ENCODE assay signal across 1 cellular context in the genomic region with DNA sequence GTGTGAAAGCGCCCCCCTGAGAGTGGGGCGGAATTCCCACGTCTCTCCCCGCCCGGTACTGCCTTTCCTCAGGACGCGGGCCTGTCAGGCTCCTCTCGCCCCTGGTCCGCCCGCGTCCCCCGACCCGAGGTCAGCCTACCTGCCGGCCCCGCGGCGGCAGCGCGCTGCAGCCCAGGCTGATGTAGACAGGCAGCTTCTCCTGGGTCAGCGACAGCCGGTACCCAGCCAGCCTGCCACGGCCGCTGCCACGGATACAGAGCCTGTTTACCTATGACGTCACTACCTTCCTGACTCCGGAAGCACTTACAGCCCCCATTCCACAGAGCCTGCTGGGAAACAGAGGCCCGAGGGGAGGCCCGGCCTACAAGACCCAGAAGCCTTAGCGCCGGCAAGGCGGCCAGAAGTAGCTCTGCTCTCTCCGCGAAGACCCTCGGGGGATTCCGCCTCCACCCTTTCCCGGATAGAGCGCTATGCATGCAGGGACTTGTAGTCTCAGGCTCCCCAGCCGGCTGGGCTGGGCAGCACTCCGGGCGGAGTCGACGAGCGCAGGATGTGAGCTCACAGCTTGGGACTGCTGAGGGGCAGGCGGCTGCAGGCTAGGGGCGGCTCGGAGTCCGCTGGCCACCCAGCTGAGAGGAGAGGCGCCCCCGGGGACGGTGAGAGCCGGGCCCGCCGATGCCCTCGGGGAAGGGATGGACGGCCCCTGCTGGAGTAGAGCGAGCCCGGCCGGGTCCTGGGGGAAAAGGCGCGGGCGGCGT.
TF ChIP-seq lines count a peak whose summit lies in the region.

A gene with protein sequence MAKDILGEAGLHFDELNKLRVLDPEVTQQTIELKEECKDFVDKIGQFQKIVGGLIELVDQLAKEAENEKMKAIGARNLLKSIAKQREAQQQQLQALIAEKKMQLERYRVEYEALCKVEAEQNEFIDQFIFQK (minus strand): TSS at position 272 of the 758 bp plus-strand sequence. CDS start 3,487 bp downstream, outside the sequence.
Gene TNFAIP1, plus strand, starts transcription at position 561 of the 758 bp plus-strand sequence. CDS start 3,761 bp downstream, outside the sequence.

TF ChIP-seq in K562, 482 proteins besides CTCF, POLR2A, EP300 and RAD21 (continued from another document and continues in another):
- no peak for TF ChIP-seq ASH1L (IDR thresholded peaks at IDR 0.05; ENCODE audit: borderline replicate concordance, low read depth, partially characterized antibody)
- no peak for TF ChIP-seq E2F4 (CRISPR knock-in tag; IDR thresholded peaks at IDR 0.05; ENCODE audit: low read depth)
- TF ChIP-seq MTA1 (IDR thresholded peaks at IDR 0.05; ENCODE audit: borderline replicate concordance), result peak; percentile 40; the same call in 1 of the 2 replicates
- peak; percentile 96 to 98 for TF ChIP-seq FOXA3 (CRISPR knock-in tag; conservative IDR thresholded peaks at IDR 0.05 in 1 of 2, IDR thresholded peaks at IDR 0.05 in 1 of 2)
- TF ChIP-seq SMARCE1 (IDR thresholded peaks at IDR 0.05), result no peak
- TF ChIP-seq TEAD4 (IDR thresholded peaks at IDR 0.05; ENCODE audit: low read length), result peak; percentile 63; the same call in 1 of the 2 replicates
- no peak for TF ChIP-seq TEAD4 (CRISPR knock-in tag; IDR thresholded peaks at IDR 0.05; ENCODE audit: borderline replicate concordance)
- no peak for TF ChIP-seq CBX1 (IDR thresholded peaks at IDR 0.05; ENCODE audit: low read depth)
- TF ChIP-seq RBM39 (optimal IDR thresholded peaks at IDR 0.05; ENCODE audit: low read depth, low read length), result no peak
- TF ChIP-seq XRCC4 (IDR thresholded peaks at IDR 0.05; ENCODE audit: extremely low read depth, insufficient read depth, insufficient read length), result no peak
- no peak for TF ChIP-seq PRDM10 (IDR thresholded peaks at IDR 0.05; ENCODE audit: partially characterized antibody)
- TF ChIP-seq SRSF3 (IDR thresholded peaks at IDR 0.05; ENCODE audit: insufficient read depth, low read length), result no peak
- TF ChIP-seq, protein P1, sequence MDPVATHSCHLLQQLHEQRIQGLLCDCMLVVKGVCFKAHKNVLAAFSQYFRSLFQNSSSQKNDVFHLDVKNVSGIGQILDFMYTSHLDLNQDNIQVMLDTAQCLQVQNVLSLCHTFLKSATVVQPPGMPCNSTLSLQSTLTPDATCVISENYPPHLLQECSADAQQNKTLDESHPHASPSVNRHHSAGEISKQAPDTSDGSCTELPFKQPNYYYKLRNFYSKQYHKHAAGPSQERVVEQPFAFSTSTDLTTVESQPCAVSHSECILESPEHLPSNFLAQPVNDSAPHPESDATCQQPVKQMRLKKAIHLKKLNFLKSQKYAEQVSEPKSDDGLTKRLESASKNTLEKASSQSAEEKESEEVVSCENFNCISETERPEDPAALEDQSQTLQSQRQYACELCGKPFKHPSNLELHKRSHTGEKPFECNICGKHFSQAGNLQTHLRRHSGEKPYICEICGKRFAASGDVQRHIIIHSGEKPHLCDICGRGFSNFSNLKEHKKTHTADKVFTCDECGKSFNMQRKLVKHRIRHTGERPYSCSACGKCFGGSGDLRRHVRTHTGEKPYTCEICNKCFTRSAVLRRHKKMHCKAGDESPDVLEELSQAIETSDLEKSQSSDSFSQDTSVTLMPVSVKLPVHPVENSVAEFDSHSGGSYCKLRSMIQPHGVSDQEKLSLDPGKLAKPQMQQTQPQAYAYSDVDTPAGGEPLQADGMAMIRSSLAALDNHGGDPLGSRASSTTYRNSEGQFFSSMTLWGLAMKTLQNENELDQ (CRISPR knock-in tag; IDR thresholded peaks at IDR 0.05; ENCODE audit: borderline replicate concordance), result no peak
- TF ChIP-seq ZSCAN32 (CRISPR knock-in tag; IDR thresholded peaks at IDR 0.05), result 0 out of 2 replicates have a peak, but pooled peaks have one; percentile 14
- no peak for TF ChIP-seq TFAM (CRISPR knock-in tag; conservative IDR thresholded peaks at IDR 0.05)
- TF ChIP-seq CC2D1A (IDR thresholded peaks at IDR 0.05), result no peak
- no peak for TF ChIP-seq RBM15 (IDR thresholded peaks at IDR 0.05; ENCODE audit: insufficient read depth, low read length)
- no peak for TF ChIP-seq ZNF282 (CRISPR knock-in tag; IDR thresholded peaks at IDR 0.05)
- TF ChIP-seq SMAD4 (CRISPR knock-in tag; conservative IDR thresholded peaks at IDR 0.05), result peak; percentile 48; the same call in 1 of the 2 replicates
- TF ChIP-seq ZHX1 (conservative IDR thresholded peaks at IDR 0.05; ENCODE audit: low read length), result no peak
- no peak for TF ChIP-seq ZNF57 (CRISPR knock-in tag; IDR thresholded peaks at IDR 0.05)
- peak in 1 of 2 experiments; percentile 48; a peak in 1 of 4 replicates for TF ChIP-seq CSDE1 (IDR thresholded peaks at IDR 0.05)
- TF ChIP-seq ZNF232 (CRISPR knock-in tag; IDR thresholded peaks at IDR 0.05), result no peak
- TF ChIP-seq TEAD1 (CRISPR knock-in tag; IDR thresholded peaks at IDR 0.05), result peak; percentile 83 to 92; a peak in 3 of 4 replicates
- TF ChIP-seq, protein P2, sequence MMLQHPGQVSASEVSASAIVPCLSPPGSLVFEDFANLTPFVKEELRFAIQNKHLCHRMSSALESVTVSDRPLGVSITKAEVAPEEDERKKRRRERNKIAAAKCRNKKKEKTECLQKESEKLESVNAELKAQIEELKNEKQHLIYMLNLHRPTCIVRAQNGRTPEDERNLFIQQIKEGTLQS (IDR thresholded peaks at IDR 0.05), result peak; percentile 100
- TF ChIP-seq, protein P2 (CRISPR knock-in tag; conservative IDR thresholded peaks at IDR 0.05), result peak; percentile 95
- peak; percentile 79 for TF ChIP-seq ZFX (CRISPR knock-in tag; IDR thresholded peaks at IDR 0.05)
- peak; percentile 86 for TF ChIP-seq DIDO1 (tag; IDR thresholded peaks at IDR 0.05; ENCODE audit: low read depth)
- TF ChIP-seq CCAR2 (IDR thresholded peaks at IDR 0.05; ENCODE audit: low read depth, low read length), result no peak
- no peak for TF ChIP-seq CEBPB (tag; IDR thresholded peaks at IDR 0.05)
- no peak for TF ChIP-seq BCOR (IDR thresholded peaks at IDR 0.05)
- no peak for TF ChIP-seq CBFA2T3 (IDR thresholded peaks at IDR 0.05)
- TF ChIP-seq EGR1 (conservative IDR thresholded peaks at IDR 0.05), result peak; percentile 91
- TF ChIP-seq ATF1 (CRISPR knock-in tag; IDR thresholded peaks at IDR 0.05), result peak; percentile 82
- TF ChIP-seq ATF1 (tag; IDR thresholded peaks at IDR 0.05), result peak; percentile 99
- TF ChIP-seq STAT5B (CRISPR knock-in tag; IDR thresholded peaks at IDR 0.05), result no peak
- no peak for TF ChIP-seq NELFE (IDR thresholded peaks at IDR 0.05; ENCODE audit: insufficient read depth, insufficient read length)
- TF ChIP-seq POU5F1 (IDR thresholded peaks at IDR 0.05; ENCODE audit: borderline replicate concordance, low read depth, low read length, partially characterized antibody), result peak; percentile 92
- no peak for TF ChIP-seq U2AF1 (optimal IDR thresholded peaks at IDR 0.05; ENCODE audit: low read depth, low read length)
- TF ChIP-seq STAT5A (IDR thresholded peaks at IDR 0.05; ENCODE audit: borderline replicate concordance, low read length), result no peak
- TF ChIP-seq RHOXF2B (CRISPR knock-in tag; conservative IDR thresholded peaks at IDR 0.05), result no peak
- no peak for TF ChIP-seq MIER1 (IDR thresholded peaks at IDR 0.05; ENCODE audit: low read depth)
- 0 out of 2 replicates have a peak, but pooled peaks have one; percentile 17 for TF ChIP-seq LARP7 (IDR thresholded peaks at IDR 0.05)
- peak; percentile 62 to 63; a peak in 3 of 4 replicates for TF ChIP-seq TBL1XR1 (IDR thresholded peaks at IDR 0.05; ENCODE audit: low read length in 2 of 2)
- peak; percentile 92 for TF ChIP-seq ZNF175 (CRISPR knock-in tag; IDR thresholded peaks at IDR 0.05; ENCODE audit: low read depth)
- no peak for TF ChIP-seq ZNF174 (CRISPR knock-in tag; IDR thresholded peaks at IDR 0.05)
- 0 out of 2 replicates have a peak, but pooled peaks have one; percentile 53 for TF ChIP-seq ZNF583 (CRISPR knock-in tag; IDR thresholded peaks at IDR 0.05)
- TF ChIP-seq DMBX1 (CRISPR knock-in tag; IDR thresholded peaks at IDR 0.05; ENCODE audit: borderline replicate concordance), result peak; percentile 67; the same call in 1 of the 2 replicates
- TF ChIP-seq CHAMP1 (IDR thresholded peaks at IDR 0.05), result no peak
- TF ChIP-seq, protein P3, sequence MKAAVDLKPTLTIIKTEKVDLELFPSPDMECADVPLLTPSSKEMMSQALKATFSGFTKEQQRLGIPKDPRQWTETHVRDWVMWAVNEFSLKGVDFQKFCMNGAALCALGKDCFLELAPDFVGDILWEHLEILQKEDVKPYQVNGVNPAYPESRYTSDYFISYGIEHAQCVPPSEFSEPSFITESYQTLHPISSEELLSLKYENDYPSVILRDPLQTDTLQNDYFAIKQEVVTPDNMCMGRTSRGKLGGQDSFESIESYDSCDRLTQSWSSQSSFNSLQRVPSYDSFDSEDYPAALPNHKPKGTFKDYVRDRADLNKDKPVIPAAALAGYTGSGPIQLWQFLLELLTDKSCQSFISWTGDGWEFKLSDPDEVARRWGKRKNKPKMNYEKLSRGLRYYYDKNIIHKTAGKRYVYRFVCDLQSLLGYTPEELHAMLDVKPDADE (conservative IDR thresholded peaks at IDR 0.05; ENCODE audit: control insufficient read depth, low read depth, low read length), result peak; percentile 99
- peak; percentile 38; the same call in 1 of the 2 replicates for TF ChIP-seq ZNF324 (CRISPR knock-in tag; IDR thresholded peaks at IDR 0.05)
